Comparison of ENCODE assay signal across 10 cellular contexts in genomic region chr1:54408701-54409066, GRCh38. TPM values are rescaled to one million over a fixed set of nuclear protein-coding genes. Genes with fewer than 3 reads are reported as not detected.
DNase-seq lines count a peak whose midpoint lies in the region; ATAC-seq, FAIRE-seq and TF ChIP-seq lines count a peak whose summit lies in the region.
"Had no signal": no experiment of that assay in that cellular context is flagged by ENCODE, and none has a peak within 500 bp of the region (broad histone marks: within the 10 kb centered on the region; RNA-seq: fewer than 3 reads in every experiment).

No MANE protein-coding gene starts in this region.

- H3K4me1 Mint-ChIP-seq in CD8-positive, alpha-beta T cell (ENCODE audit: low read depth): peaks cover 53% of the 10 kb centered on the region

- TF ChIP-seq CTCF in CD8-positive, alpha-beta T cell (IDR thresholded peaks at IDR 0.05): no peak
- TF ChIP-seq CTCF in Panc1 (IDR thresholded peaks at IDR 0.05) (no peak), endothelial cell of umbilical vein (IDR thresholded peaks at IDR 0.05; ENCODE audit: extremely low read depth in 1 of 2, insufficient read depth in 1 of 2, low read depth in 1 of 2, low read length in 2 of 2) (no peak), sigmoid colon (IDR thresholded peaks at IDR 0.05) (no peak)

- dilution Hi-C loops in endothelial cell of umbilical vein (cut with MboI; ENCODE audit: extremely low pct_ligation_motif_present, low sequenced_read_pairs): no loop called here

- H3K27ac Mint-ChIP-seq in CD8-positive, alpha-beta T cell: peak overlapping the region; percentile 88

- no peak overlapping the region for H3K9ac ChIP-seq in endothelial cell of umbilical vein (replicated peaks; ENCODE audit: extremely low read depth, insufficient read depth, low read length)

- H4K20me1 ChIP-seq in endothelial cell of umbilical vein (replicated peaks; ENCODE audit: control insufficient read depth, extremely low read depth, insufficient read depth, low read length): no peaks in the 10 kb centered on the region

- BruUV-seq in Panc1 (replicated peaks; lab: Mats Ljungman, UMichigan) (no TSS peak), endothelial cell of umbilical vein (replicated peaks; lab: Mats Ljungman, UMichigan) (no TSS peak)

- CTCF ChIA-PET in CD8-positive, alpha-beta T cell (lab: Charles Lee): interaction anchor here (1.0 kb wide), 1 partner anchor 81 kb away, joined by 5 read pairs; no protein-coding TSS in a partner anchor
- CTCF ChIA-PET in Panc1 (lab: Charles Lee): no interaction called here
- CTCF ChIA-PET in endothelial cell of umbilical vein (lab: Charles Lee): interaction anchor here (0.7 kb wide), 1 partner anchor 79 kb away, joined by 3 read pairs; no protein-coding TSS in a partner anchor

- no peaks in the 10 kb centered on the region for H3K27me3 ChIP-seq in CD8-positive, alpha-beta T cell (ENCODE audit: insufficient read depth, low read length)
- H3K27me3 ChIP-seq in Panc1 (ENCODE audit: control insufficient read depth, insufficient read depth, low read length) (no peaks in the 10 kb centered on the region), endothelial cell of umbilical vein (ENCODE audit: control insufficient read depth in 2 of 2, insufficient read depth in 2 of 2, low read length in 2 of 2) (no peaks in the 10 kb centered on the region), sigmoid colon (no peaks in the 10 kb centered on the region), H7 (ENCODE audit: control insufficient read depth, insufficient read depth, low read length) (0 out of 2 replicates have a peak, but pooled peaks cover 1% of the 10 kb centered on the region)

- intact Hi-C loops in CD8-positive, alpha-beta T cell (cut with DNase I, micrococcal nuclease): loop anchor here (2.0 to 10.0 kb wide), 8 partner anchors 50 to 1394 kb away; partner anchors contain the start of genes LRP8 (in 1 of the 2), TTC4 (in 1 of the 2), USP24 (in 1 of the 2) and YIPF1 (in 1 of the 2)
- intact Hi-C loops in Panc1 (cut with micrococcal nuclease; ENCODE audit: unreplicated experiment): no loop called here
- intact Hi-C loops in endothelial cell of umbilical vein (cut with micrococcal nuclease): loop anchor here (1.0 to 10.0 kb wide), 4 partner anchors 134 to 402 kb away; partner anchors contain the start of genes TCEANC2 and TMEM59
- intact Hi-C loops in sigmoid colon (cut with DNase I): loop anchor here (2.0 to 5.0 kb wide), 2 partner anchors 138 to 286 kb away; no protein-coding TSS in a partner anchor

- no peak overlapping the region for H3K27ac ChIP-seq in CD8-positive, alpha-beta T cell (ENCODE audit: low read depth, low read length)
- H3K27ac ChIP-seq in Panc1 (ENCODE audit: low read length): peak overlapping the region; percentile 77
- no peak overlapping the region for H3K27ac ChIP-seq in endothelial cell of umbilical vein (ENCODE audit: insufficient read depth, low read depth, low read length)
- peak overlapping the region; percentile 96 to 100 (median 98) for H3K27ac ChIP-seq in sigmoid colon

- no peaks in the 10 kb centered on the region for H3K9me1 ChIP-seq in endothelial cell of umbilical vein (replicated peaks; ENCODE audit: control insufficient read depth, extremely low read depth, insufficient read depth, low read length)

- peaks cover 14% of the 10 kb centered on the region for H3K79me2 ChIP-seq in endothelial cell of umbilical vein (ENCODE audit: control insufficient read depth, insufficient read depth, low read length)

- H3K9me3 Mint-ChIP-seq in CD8-positive, alpha-beta T cell: no peaks in the 10 kb centered on the region

- no peaks in the 10 kb centered on the region for H3K9me3 ChIP-seq in CD8-positive, alpha-beta T cell (ENCODE audit: low read length)
- no peaks in the 10 kb centered on the region for H3K9me3 ChIP-seq in Panc1 (ENCODE audit: control insufficient read depth, insufficient read depth, low read depth, low read length)
- no peaks in the 10 kb centered on the region for H3K9me3 ChIP-seq in endothelial cell of umbilical vein (replicated peaks; ENCODE audit: control insufficient read depth, insufficient read depth, low read length)
- no peaks in the 10 kb centered on the region for H3K9me3 ChIP-seq in sigmoid colon

- peaks cover 3% of the 10 kb centered on the region for H3K36me3 Mint-ChIP-seq in CD8-positive, alpha-beta T cell

- in situ Hi-C loops in Panc1 (cut with HindIII; ENCODE audit: low pct_unique_long_range_greater_than_20kb, low sequenced_read_pairs): no loop called here
- in situ Hi-C loops in ACHN (cut with HindIII; ENCODE audit: low pct_ligation_motif_present, low pct_unique_long_range_greater_than_20kb, low sequenced_read_pairs): no loop called here

- TF ChIP-seq POLR2A in endothelial cell of umbilical vein (IDR thresholded peaks at IDR 0.05; ENCODE audit: low read depth, low read length): no peak
- TF ChIP-seq POLR2A in sigmoid colon (IDR thresholded peaks at IDR 0.05): no peak

- peaks cover 44% of the 10 kb centered on the region for H3K4me1 ChIP-seq in CD8-positive, alpha-beta T cell (ENCODE audit: insufficient read depth, low read length)
- peaks cover 19% of the 10 kb centered on the region for H3K4me1 ChIP-seq in Panc1 (ENCODE audit: control insufficient read depth, insufficient read depth, low read length)
- H3K4me1 ChIP-seq in endothelial cell of umbilical vein (ENCODE audit: control insufficient read depth, extremely low read depth, insufficient read depth, low read length): peaks cover 40% of the 10 kb centered on the region
- H3K4me1 ChIP-seq in sigmoid colon: peaks cover 0 to 40% (median 30%) of the 10 kb centered on the region in 4 donors

- POLR2A ChIA-PET in CD8-positive, alpha-beta T cell (lab: Charles Lee): no interaction called here
- POLR2A ChIA-PET in Panc1 (lab: Charles Lee): no interaction called here
- POLR2A ChIA-PET in endothelial cell of umbilical vein (lab: Charles Lee): no interaction called here

- no peak for DNase-seq in CD8-positive, alpha-beta T cell
- DNase-seq in Panc1 (ENCODE audit: low read depth, low spot score) (no peak), endothelial cell of umbilical vein (ENCODE audit: low read depth, low spot score) (no peak), sigmoid colon (no peak), LoVo (ENCODE audit: low spot score) (no peak), NCI-H345 treated with DMSO at 0.1 percent for 48 hours (lab: John Stamatoyannopoulos, UW; ENCODE audit: unreplicated experiment) (no peak), H7 (no peak), ACHN (no peak)
- DNase-seq: activated effector memory CD4-positive, alpha-beta T cell treated with Interleukin-2 at 50 U/mL for 16 hours; SIG-M5 had no signal

- H3K4me2 ChIP-seq in endothelial cell of umbilical vein (ENCODE audit: insufficient read depth, low read length): no peak overlapping the region

- no peak for ATAC-seq in CD8-positive, alpha-beta T cell
- no peak for ATAC-seq in Panc1

- no peak overlapping the region for H2AFZ ChIP-seq in endothelial cell of umbilical vein (ENCODE audit: low read depth, low read length)

- no peaks in the 10 kb centered on the region for H3K36me3 ChIP-seq in CD8-positive, alpha-beta T cell (ENCODE audit: insufficient read depth, low read length)
- no peaks in the 10 kb centered on the region for H3K36me3 ChIP-seq in Panc1 (ENCODE audit: control insufficient read depth, insufficient read depth, low read length)
- no peaks in the 10 kb centered on the region for H3K36me3 ChIP-seq in endothelial cell of umbilical vein (ENCODE audit: control insufficient read depth in 2 of 2, extremely low read depth in 1 of 2, insufficient read depth in 2 of 2, low read length in 2 of 2)
- no peaks in the 10 kb centered on the region for H3K36me3 ChIP-seq in sigmoid colon
- no peaks in the 10 kb centered on the region for H3K36me3 ChIP-seq in H7 (replicated peaks; ENCODE audit: control insufficient read depth, insufficient read depth, low read length)

- FAIRE-seq in endothelial cell of umbilical vein (lab: Jason Lieb, UNC): peak; percentile 4

- TF ChIP-seq EP300 in sigmoid colon (IDR thresholded peaks at IDR 0.05): no peak

- H3K4me3 ChIP-seq in CD8-positive, alpha-beta T cell (ENCODE audit: low read depth, low read length): no peak overlapping the region
- H3K4me3 ChIP-seq in Panc1 (ENCODE audit: low read depth in 2 of 2, low read length in 2 of 2) (no peak overlapping the region), endothelial cell of umbilical vein (replicated peaks in 1 of 3; ENCODE audit: insufficient read depth in 1 of 3, low read depth in 1 of 3, low read length in 3 of 3) (no peak overlapping the region), sigmoid colon (no peak overlapping the region), H7 (ENCODE audit: insufficient read depth, low read depth, low read length) (no peak overlapping the region)

- 71 to 81% methylated on average over 2 of the region's 2 CpGs for WGBS in sigmoid colon, 2 donors

- no peaks in the 10 kb centered on the region for H3K27me3 Mint-ChIP-seq in CD8-positive, alpha-beta T cell (ENCODE audit: low read depth)

- peak overlapping the region; percentile 29 for H3K4me3 Mint-ChIP-seq in CD8-positive, alpha-beta T cell

TF ChIP-seq in endothelial cell of umbilical vein, 7 proteins besides CTCF, POLR2A, EP300 and RAD21 (continues in another document):
- TF ChIP-seq JUN (IDR thresholded peaks at IDR 0.05; ENCODE audit: borderline replicate concordance, insufficient read depth, insufficient read length, low read depth) (no peak), MAX (IDR thresholded peaks at IDR 0.05; ENCODE audit: insufficient read depth, insufficient read length) (no peak), MYC (IDR thresholded peaks at IDR 0.05; ENCODE audit: low read depth, low read length) (no peak), GATA2 (IDR thresholded peaks at IDR 0.05; ENCODE audit: insufficient read depth, insufficient read length, low read depth, low read length) (no peak), EZH2 (IDR thresholded peaks at IDR 0.05; ENCODE audit: borderline replicate concordance, low read depth, low read length, severe bottlenecking) (no peak)

RNA-seq across cellular contexts. Expression of gene SSBP3, which starts 2.5 kb away (rescaled TPM):
- total RNA-seq in CD8-positive, alpha-beta T cell: 10 to 100 TPM; 41.5 to 47.7 TPM
- 22.5 TPM for total RNA-seq in Panc1 (2021; ENCODE audit: unreplicated experiment)
- polyA plus RNA-seq in Panc1 (2012; ENCODE audit: insufficient read length): 22.7 TPM
- total RNA-seq in endothelial cell of umbilical vein: 49.5 and 59.4 TPM in 2 replicates
- polyA plus RNA-seq in endothelial cell of umbilical vein: 44.9 and 46.1 TPM in 2 replicates
- polyA plus RNA-seq in endothelial cell of umbilical vein (2011; cell fraction: cytosol; rRNA removed): 51.0 and 51.5 TPM in 2 replicates
- 40.7 and 41.0 TPM in 2 replicates for polyA plus RNA-seq in endothelial cell of umbilical vein (2011; cell fraction: nucleus; rRNA removed)
- polyA plus RNA-seq in endothelial cell of umbilical vein (2012): 69.6 and 71.8 TPM in 2 replicates
- 24.9 and 28.2 TPM in 2 replicates for polyA minus RNA-seq in endothelial cell of umbilical vein
- 14.7 TPM for polyA minus RNA-seq in endothelial cell of umbilical vein (2011; cell fraction: cytosol; rRNA and poly(A)+ RNA removed)
- polyA minus RNA-seq in endothelial cell of umbilical vein (2011; cell fraction: nucleus; rRNA and poly(A)+ RNA removed): 24.8 and 27.8 TPM in 2 replicates
- total RNA-seq in sigmoid colon: 10 to 100 TPM; 27.4 to 38.5 (median 34.8) TPM
- polyA plus RNA-seq in sigmoid colon: 10 to 100 TPM; 40.1 to 62.5 (median 41.8) TPM
- total RNA-seq in H7 (2014; rRNA removed; shearing (Covaris generic)): 98.0 and 109 TPM in 2 replicates

Comparison
In these comparisons a context has a peak if more than half of its experiments do, and no peak if none do; other contexts are left out.
1. H3K27ac ChIP-seq: peak in Panc1 (single experiment) and sigmoid colon (4 of 4); none in CD8-positive, alpha-beta T cell (single experiment) and endothelial cell of umbilical vein (single experiment).